Comparison of ENCODE assay signal across 1 cellular context in genomic region chr11:75283391-75283931, GRCh38.
TF ChIP-seq lines count a peak whose summit lies in the region.

No MANE protein-coding gene starts in this region.

TF ChIP-seq in SK-N-SH treated with all-trans-retinoic acid at 6 μM for 48 hours, 23 proteins besides CTCF, POLR2A, EP300 and RAD21 (continued from another document):
- TF ChIP-seq CREB5 (CRISPR knock-in tag; IDR thresholded peaks at IDR 0.05; ENCODE audit: low read depth) (no peak), ZNF565 (CRISPR knock-in tag; conservative IDR thresholded peaks at IDR 0.05; ENCODE audit: low read depth) (no peak), ZC3H10 (CRISPR knock-in tag; IDR thresholded peaks at IDR 0.05) (no peak), ZFP3 (CRISPR knock-in tag; IDR thresholded peaks at IDR 0.05) (no peak), TOX (CRISPR knock-in tag; IDR thresholded peaks at IDR 0.05; ENCODE audit: borderline replicate concordance) (no peak), ZNF70 (CRISPR knock-in tag; IDR thresholded peaks at IDR 0.05) (no peak), POU6F1 (CRISPR knock-in tag; IDR thresholded peaks at IDR 0.05; ENCODE audit: borderline replicate concordance, low read depth) (no peak), ZNF8 (CRISPR knock-in tag; IDR thresholded peaks at IDR 0.05) (no peak), ZFP30 (CRISPR knock-in tag; IDR thresholded peaks at IDR 0.05) (no peak), PATZ1 (CRISPR knock-in tag; IDR thresholded peaks at IDR 0.05; ENCODE audit: borderline replicate concordance) (no peak), BACH2 (CRISPR knock-in tag; IDR thresholded peaks at IDR 0.05; ENCODE audit: borderline replicate concordance) (no peak), RARB (CRISPR knock-in tag; IDR thresholded peaks at IDR 0.05) (no peak), CSDC2 (CRISPR knock-in tag; IDR thresholded peaks at IDR 0.05) (no peak), ESRRG (CRISPR knock-in tag; IDR thresholded peaks at IDR 0.05) (no peak)
